ENCODE assay signal across 24 cellular contexts in genomic region chr10:115773832-115774231, GRCh38.
"Had no signal": no experiment of that assay in that cellular context is flagged by ENCODE, and none has a peak within 500 bp of the region (broad histone marks: within the 10 kb centered on the region; RNA-seq: fewer than 3 reads in every experiment).

No MANE protein-coding gene starts in this region.

- H3K9me3 ChIP-seq: colonic mucosa, esophagus squamous epithelium, right atrium auricular region, spleen, suprapubic skin, tibial nerve had no signal

- H2AFZ ChIP-seq: hepatocyte, neural progenitor cell had no signal

- H3K36me3 Mint-ChIP-seq: activated CD4-positive, alpha-beta memory T cell treated with anti-CD3 and anti-CD28 coated beads for 36 hours; natural killer cell; neural progenitor cell had no signal

- H3K27me3 ChIP-seq: colonic mucosa, esophagus squamous epithelium, hepatocyte, neural progenitor cell, right atrium auricular region, spleen, suprapubic skin, tibial nerve had no signal

- H3K27me3 Mint-ChIP-seq: activated CD4-positive, alpha-beta memory T cell treated with anti-CD3 and anti-CD28 coated beads for 36 hours; activated CD4-positive, alpha-beta T cell treated with anti-CD3 and anti-CD28 coated beads, Interleukin-2, amount 10 ng/mL, durations not matched to agents 24 days and 14 days; activated T-cell treated with anti-CD3 and anti-CD28 coated beads, Interleukin-2, amount 50 U/mL, for 24 hours had no signal

- H3K4me1 ChIP-seq: colonic mucosa, esophagus squamous epithelium, neural progenitor cell, right atrium auricular region, spleen, suprapubic skin, tibial nerve had no signal

- H3K9me3 Mint-ChIP-seq: activated CD4-positive, alpha-beta T cell treated with anti-CD3 and anti-CD28 coated beads, Interleukin-2, amount 10 ng/mL, durations not matched to agents 24 days and 14 days; neural progenitor cell had no signal

- H3K4me3 Mint-ChIP-seq: activated CD4-positive, alpha-beta memory T cell treated with anti-CD3 and anti-CD28 coated beads for 36 hours; activated CD4-positive, alpha-beta T cell treated with anti-CD3 and anti-CD28 coated beads, Interleukin-2, amount 10 ng/mL, durations not matched to agents 24 days and 14 days; activated T-cell treated with anti-CD3 and anti-CD28 coated beads, Interleukin-2, amount 50 U/mL, for 24 hours; natural killer cell; neural progenitor cell had no signal

- H3K36me3 ChIP-seq: colonic mucosa, esophagus squamous epithelium, neural progenitor cell, right atrium auricular region, spleen, suprapubic skin, tibial nerve had no signal

- ATAC-seq: left colon, natural killer cell had no signal

- H3K79me2 ChIP-seq: hepatocyte had no signal

- H3K4me1 Mint-ChIP-seq: activated CD4-positive, alpha-beta T cell treated with anti-CD3 and anti-CD28 coated beads, Interleukin-2, amount 10 ng/mL, durations not matched to agents 24 days and 14 days; natural killer cell; neural progenitor cell had no signal

- H3K27ac Mint-ChIP-seq: activated CD4-positive, alpha-beta memory T cell treated with anti-CD3 and anti-CD28 coated beads for 36 hours; activated CD4-positive, alpha-beta T cell treated with anti-CD3 and anti-CD28 coated beads, Interleukin-2, amount 10 ng/mL, durations not matched to agents 24 days and 14 days; activated T-cell treated with anti-CD3 and anti-CD28 coated beads, Interleukin-2, amount 50 U/mL, for 24 hours; natural killer cell; neural progenitor cell had no signal

- H3K9ac ChIP-seq: neural progenitor cell had no signal

- DNase-seq: activated CD4-positive, alpha-beta memory T cell treated with anti-CD3 and anti-CD28 coated beads for 36 hours; activated CD4-positive, alpha-beta T cell treated with anti-CD3 and anti-CD28 coated beads, Interleukin-2, amount 10 ng/mL, durations not matched to agents 24 days and 14 days; activated CD4-positive, CD25-positive, alpha-beta regulatory T cell treated with anti-CD3 and anti-CD28 coated beads, Interleukin-2, amount 50 U/mL, for 72 hours; activated CD8-positive, alpha-beta memory T cell treated with anti-CD3 and anti-CD28 coated beads, Interleukin-2, amount 50 U/mL, for 4 hours; activated gamma-delta T cell treated with Interleukin-2 at 50 U/mL for 16 hours; activated naive CD4-positive, alpha-beta T cell treated with anti-CD3 and anti-CD28 coated beads, Interleukin-2, amount 50 U/mL, for 16 hours; activated T-cell treated with anti-CD3 and anti-CD28 coated beads, Interleukin-2, amount 50 U/mL, for 24 hours; amniotic stem cell; colonic mucosa; effector CD8-positive, alpha-beta T cell; esophagus squamous epithelium; foreskin melanocyte; left colon; natural killer cell; occipital lobe; spleen; stimulated activated naive CD4-positive, alpha-beta T cell; T-helper 2 cell had no signal

- H3K4me2 ChIP-seq: hepatocyte, neural progenitor cell had no signal

- H3K4me3 ChIP-seq: colonic mucosa, esophagus squamous epithelium, hepatocyte, neural progenitor cell, right atrium auricular region, spleen, suprapubic skin, tibial nerve had no signal

- H3K27ac ChIP-seq: colonic mucosa, epithelial cell of prostate, esophagus squamous epithelium, hepatocyte, neural progenitor cell, right atrium auricular region, spleen, suprapubic skin had no signal
